In genomic region chr3:11640009-11640673, GRCh38 we compare ENCODE assay signal across 10 cellular contexts. TPM values are rescaled to one million over a fixed set of nuclear protein-coding genes. Genes with fewer than 3 reads are reported as not detected.
DNase-seq lines count a peak whose midpoint lies in the region; ATAC-seq and TF ChIP-seq lines count a peak whose summit lies in the region.
"Had no signal": no experiment of that assay in that cellular context is flagged by ENCODE, and none has a peak within 500 bp of the region (broad histone marks: within the 10 kb centered on the region; RNA-seq: fewer than 3 reads in every experiment).

No MANE protein-coding gene starts in this region.

- ATAC-seq in activated B cell treated with CpG ODN at 0.5 μM for 24 hours (ENCODE audit: low read depth) (no peak), GM19467 (IDR thresholded peaks at IDR 0.05; ENCODE audit: unreplicated experiment) (no peak), HG02884 (IDR thresholded peaks at IDR 0.05; ENCODE audit: unreplicated experiment) (no peak)

- H3K27ac ChIP-seq in subcutaneous abdominal adipose tissue (ENCODE audit: low read depth, low read length) = peak overlapping the region; percentile 95

- H3K9me3 ChIP-seq in iPS-15b (ENCODE audit: control insufficient read depth, insufficient read depth, low read length) (no peaks in the 10 kb centered on the region), subcutaneous abdominal adipose tissue (ENCODE audit: control insufficient read depth in 5 of 5, low read length in 5 of 5) (no peaks in the 10 kb centered on the region)

- POLR2A ChIA-PET in activated B cell treated with CpG ODN at 0.5 μM for 24 hours (lab: Charles Lee) = interaction anchor here (1.3 kb wide), 1 partner anchor 207 kb away, joined by 10 read pairs; the partner anchor contains the start of gene TAMM41

- no peak overlapping the region for H3K4me3 ChIP-seq in iPS-15b (ENCODE audit: low read depth, low read length)
- peak overlapping the region in 3 of 5 donors; percentile 16 to 47 (median 26) for H3K4me3 ChIP-seq in subcutaneous abdominal adipose tissue (ENCODE audit: low read depth in 1 of 5, low read length in 5 of 5)

- peak overlapping the region; percentile 100 for H3K4me3 Mint-ChIP-seq in T-helper 2 cell treated with Interferon-gamma antibody and Interleukin-4, amounts not matched to agents 5 μg/mL and 100 μg/mL, for 36 hours
- H3K4me3 Mint-ChIP-seq in activated B cell treated with CpG ODN at 0.5 μM for 24 hours = peak overlapping the region; percentile 40

- peaks cover 64% of the 10 kb centered on the region for H3K4me1 Mint-ChIP-seq in T-helper 2 cell treated with Interferon-gamma antibody and Interleukin-4, amounts not matched to agents 5 μg/mL and 100 μg/mL, for 36 hours (ENCODE audit: low read depth)
- H3K4me1 Mint-ChIP-seq in activated B cell treated with CpG ODN at 0.5 μM for 24 hours = peaks cover 35% of the 10 kb centered on the region

- TF ChIP-seq CTCF in activated B cell treated with CpG ODN at 0.5 μM for 24 hours (IDR thresholded peaks at IDR 0.05) = no peak

- intact Hi-C loops in activated B cell treated with CpG ODN at 0.5 μM for 24 hours (cut with micrococcal nuclease) = loop anchor here (5.0 kb wide), 2 partner anchors 73 to 1523 kb away; partner anchors contain the start of gene BRK1

- no peaks in the 10 kb centered on the region for H3K27me3 Mint-ChIP-seq in T-helper 2 cell treated with Interferon-gamma antibody and Interleukin-4, amounts not matched to agents 5 μg/mL and 100 μg/mL, for 36 hours (ENCODE audit: low read depth)
- H3K27me3 Mint-ChIP-seq in activated B cell treated with CpG ODN at 0.5 μM for 24 hours = no peaks in the 10 kb centered on the region

- peaks cover 48% of the 10 kb centered on the region for H3K36me3 Mint-ChIP-seq in T-helper 2 cell treated with Interferon-gamma antibody and Interleukin-4, amounts not matched to agents 5 μg/mL and 100 μg/mL, for 36 hours (ENCODE audit: low read depth)
- H3K36me3 Mint-ChIP-seq in activated B cell treated with CpG ODN at 0.5 μM for 24 hours (ENCODE audit: low read depth) = peaks cover 10% of the 10 kb centered on the region

- H3K36me3 ChIP-seq in iPS-15b (ENCODE audit: control insufficient read depth, insufficient read depth, low read length) = no peaks in the 10 kb centered on the region
- H3K36me3 ChIP-seq in subcutaneous abdominal adipose tissue (ENCODE audit: control insufficient read depth in 5 of 5, insufficient read depth in 5 of 5, low read length in 5 of 5) = no peaks in the 10 kb centered on the region

- H3K9ac ChIP-seq in iPS-15b (ENCODE audit: low read depth, low read length) = peak overlapping the region; percentile 0
- H3K9ac ChIP-seq in subcutaneous abdominal adipose tissue (ENCODE audit: low read length in 5 of 5) = peak overlapping the region in 2 of 5 donors; percentile 11 to 16

- H3K4me1 ChIP-seq in iPS-15b (ENCODE audit: control insufficient read depth, insufficient read depth, low read length) = peaks cover 19% of the 10 kb centered on the region
- H3K4me1 ChIP-seq in subcutaneous abdominal adipose tissue (ENCODE audit: control insufficient read depth in 5 of 5, insufficient read depth in 5 of 5, low read length in 5 of 5) = peaks cover 4 to 75% (median 70%) of the 10 kb centered on the region in 5 donors

- no peaks in the 10 kb centered on the region for H3K9me3 Mint-ChIP-seq in T-helper 2 cell treated with Interferon-gamma antibody and Interleukin-4, amounts not matched to agents 5 μg/mL and 100 μg/mL, for 36 hours
- no peaks in the 10 kb centered on the region for H3K9me3 Mint-ChIP-seq in activated B cell treated with CpG ODN at 0.5 μM for 24 hours

- CTCF ChIA-PET in activated B cell treated with CpG ODN at 0.5 μM for 24 hours (lab: Charles Lee) = interaction anchor here (3.2 kb wide), 1 partner anchor 11 kb away, joined by 9 read pairs; no protein-coding TSS in a partner anchor

- no peak for DNase-seq in T-helper 2 cell treated with Interferon-gamma antibody and Interleukin-4, amounts not matched to agents 5 μg/mL and 100 μg/mL, for 36 hours (ENCODE audit: low spot score)
- DNase-seq in T-helper 2 cell (no peak), activated B cell treated with CpG ODN at 0.5 μM for 24 hours (no peak)
- DNase-seq in activated effector memory CD4-positive, alpha-beta T cell treated with anti-CD3 and anti-CD28 coated beads, Interleukin-2, amount 50 U/mL, for 16 hours = no peak
- DNase-seq: activated CD4-positive, alpha-beta T cell treated with anti-CD3 and anti-CD28 coated beads, Interleukin-2, amount 50 U/mL, for 1 hour; Kasumi-1 had no signal

- H3K27ac Mint-ChIP-seq in T-helper 2 cell treated with Interferon-gamma antibody and Interleukin-4, amounts not matched to agents 5 μg/mL and 100 μg/mL, for 36 hours = peak overlapping the region; percentile 27
- H3K27ac Mint-ChIP-seq in activated B cell treated with CpG ODN at 0.5 μM for 24 hours = peak overlapping the region; percentile 4

- H3K27me3 ChIP-seq in iPS-15b (ENCODE audit: control insufficient read depth, insufficient read depth, low read length) (no peaks in the 10 kb centered on the region), subcutaneous abdominal adipose tissue (ENCODE audit: control insufficient read depth in 5 of 5, insufficient read depth in 4 of 5, low read length in 5 of 5) (no peaks in the 10 kb centered on the region)

RNA-seq across cellular contexts. Expression of gene VGLL4, which starts 3.6 kb away (rescaled TPM):
- total RNA-seq in activated B cell treated with CpG ODN at 0.5 μM for 24 hours = 19.2 and 19.3 TPM in 2 replicates
